1 cellular context compared by ENCODE assay signal in genomic region chr19:1825909-1826556, GRCh38.
TF ChIP-seq lines count a peak whose summit lies in the region.

No MANE protein-coding gene starts in this region.

TF ChIP-seq in K562, 482 proteins besides CTCF, POLR2A, EP300 and RAD21 (continues in another document):
- no peak for TF ChIP-seq EWSR1 (IDR thresholded peaks at IDR 0.05; ENCODE audit: borderline replicate concordance, low read depth, partially characterized antibody)
- TF ChIP-seq ZBTB9 (CRISPR knock-in tag; IDR thresholded peaks at IDR 0.05): no peak
- no peak for TF ChIP-seq MCM3 (IDR thresholded peaks at IDR 0.05)
- 0 out of 4 replicates have a peak, but pooled peaks of 1 of the 2 experiments have one; percentile 29 for TF ChIP-seq SIN3A (IDR thresholded peaks at IDR 0.05; ENCODE audit: borderline replicate concordance in 2 of 2, control insufficient read depth in 1 of 2, low read depth in 2 of 2, low read length in 2 of 2)
- TF ChIP-seq ZNF77 (CRISPR knock-in tag; IDR thresholded peaks at IDR 0.05): no peak
- TF ChIP-seq SMAD4 (CRISPR knock-in tag; conservative IDR thresholded peaks at IDR 0.05): no peak
- peak; percentile 4 for TF ChIP-seq CCNT2 (IDR thresholded peaks at IDR 0.05; ENCODE audit: borderline replicate concordance, extremely low read depth, insufficient read length, low read depth, low read length)
- TF ChIP-seq MTA2 (IDR thresholded peaks at IDR 0.05; ENCODE audit: low read depth): peak; percentile 59; the same call in 1 of the 2 replicates
- no peak for TF ChIP-seq MTA3 (IDR thresholded peaks at IDR 0.05; ENCODE audit: borderline replicate concordance)
- no peak for TF ChIP-seq FOXJ2 (tag; IDR thresholded peaks at IDR 0.05)
- TF ChIP-seq, protein P1, sequence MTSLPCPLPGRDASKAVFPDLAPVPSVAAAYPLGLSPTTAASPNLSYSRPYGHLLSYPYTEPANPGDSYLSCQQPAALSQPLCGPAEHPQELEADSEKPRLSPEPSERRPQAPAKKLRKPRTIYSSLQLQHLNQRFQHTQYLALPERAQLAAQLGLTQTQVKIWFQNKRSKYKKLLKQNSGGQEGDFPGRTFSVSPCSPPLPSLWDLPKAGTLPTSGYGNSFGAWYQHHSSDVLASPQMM (CRISPR knock-in tag; IDR thresholded peaks at IDR 0.05): no peak
- TF ChIP-seq ADNP (tag; IDR thresholded peaks at IDR 0.05): no peak
- no peak for TF ChIP-seq PCBP2 (IDR thresholded peaks at IDR 0.05; ENCODE audit: low read depth, low read length, poor library complexity, severe bottlenecking)
- no peak for TF ChIP-seq ZNF24 (IDR thresholded peaks at IDR 0.05)
- no peak for TF ChIP-seq SREBF1 (IDR thresholded peaks at IDR 0.05; ENCODE audit: borderline replicate concordance, low read depth, low read length)
- TF ChIP-seq CREBBP (IDR thresholded peaks at IDR 0.05; ENCODE audit: low read depth, low read length): no peak
- no peak for TF ChIP-seq FOSL1 (tag; conservative IDR thresholded peaks at IDR 0.05)
- TF ChIP-seq, protein P2, sequence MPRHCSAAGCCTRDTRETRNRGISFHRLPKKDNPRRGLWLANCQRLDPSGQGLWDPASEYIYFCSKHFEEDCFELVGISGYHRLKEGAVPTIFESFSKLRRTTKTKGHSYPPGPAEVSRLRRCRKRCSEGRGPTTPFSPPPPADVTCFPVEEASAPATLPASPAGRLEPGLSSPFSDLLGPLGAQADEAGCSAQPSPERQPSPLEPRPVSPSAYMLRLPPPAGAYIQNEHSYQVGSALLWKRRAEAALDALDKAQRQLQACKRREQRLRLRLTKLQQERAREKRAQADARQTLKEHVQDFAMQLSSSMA (CRISPR knock-in tag; IDR thresholded peaks at IDR 0.05): no peak
- TF ChIP-seq SNRNP70 (optimal IDR thresholded peaks at IDR 0.05; ENCODE audit: low read depth, low read length): no peak
- TF ChIP-seq CAMTA2 (CRISPR knock-in tag; conservative IDR thresholded peaks at IDR 0.05): no peak
- peak; percentile 70; the same call in 1 of the 2 replicates for TF ChIP-seq LCOR (CRISPR knock-in tag; IDR thresholded peaks at IDR 0.05)
- no peak for TF ChIP-seq ZNF324 (CRISPR knock-in tag; IDR thresholded peaks at IDR 0.05)
- TF ChIP-seq, protein P3, sequence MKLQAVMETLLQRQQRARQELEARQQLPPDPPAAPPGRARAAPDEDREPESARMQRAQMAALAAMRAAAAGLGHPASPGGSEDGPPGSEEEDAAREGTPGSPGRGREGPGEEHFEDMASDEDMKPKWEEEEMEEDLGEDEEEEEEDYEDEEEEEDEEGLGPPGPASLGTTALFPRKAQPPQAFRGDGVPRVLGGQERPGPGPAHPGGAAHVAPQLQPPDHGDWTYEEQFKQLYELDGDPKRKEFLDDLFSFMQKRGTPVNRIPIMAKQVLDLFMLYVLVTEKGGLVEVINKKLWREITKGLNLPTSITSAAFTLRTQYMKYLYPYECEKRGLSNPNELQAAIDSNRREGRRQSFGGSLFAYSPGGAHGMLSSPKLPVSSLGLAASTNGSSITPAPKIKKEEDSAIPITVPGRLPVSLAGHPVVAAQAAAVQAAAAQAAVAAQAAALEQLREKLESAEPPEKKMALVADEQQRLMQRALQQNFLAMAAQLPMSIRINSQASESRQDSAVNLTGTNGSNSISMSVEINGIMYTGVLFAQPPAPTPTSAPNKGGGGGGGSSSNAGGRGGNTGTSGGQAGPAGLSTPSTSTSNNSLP (IDR thresholded peaks at IDR 0.05; ENCODE audit: borderline replicate concordance, low read depth, low read length): no peak
- no peak for TF ChIP-seq ZKSCAN3 (CRISPR knock-in tag; IDR thresholded peaks at IDR 0.05)
- no peak for TF ChIP-seq SLC30A9 (CRISPR knock-in tag; IDR thresholded peaks at IDR 0.05)
- no peak for TF ChIP-seq SMARCB1 (IDR thresholded peaks at IDR 0.05; ENCODE audit: insufficient read length, low read depth)
- no peak for TF ChIP-seq RBM34 (IDR thresholded peaks at IDR 0.05; ENCODE audit: borderline replicate concordance, insufficient read depth, low read length)
- no peak for TF ChIP-seq ILK (tag; IDR thresholded peaks at IDR 0.05; ENCODE audit: borderline replicate concordance, low read depth)
- no peak for TF ChIP-seq PHB2 (IDR thresholded peaks at IDR 0.05; ENCODE audit: low read depth)
- 0 out of 4 replicates have a peak, but pooled peaks of 1 of the 2 experiments have one; percentile 16 for TF ChIP-seq RCOR1 (IDR thresholded peaks at IDR 0.05; ENCODE audit: borderline replicate concordance in 1 of 2, low read depth in 2 of 2, low read length in 2 of 2)
- TF ChIP-seq POLR2AphosphoS5 (IDR thresholded peaks at IDR 0.05; ENCODE audit: control insufficient read depth, insufficient read depth, low read depth, low read length): no peak; the same call in 1 of the 2 replicates
- peak; percentile 52 for TF ChIP-seq DPF2 (IDR thresholded peaks at IDR 0.05)
- TF ChIP-seq PPARD (CRISPR knock-in tag; IDR thresholded peaks at IDR 0.05): no peak
- no peak for TF ChIP-seq DDX20 (tag; IDR thresholded peaks at IDR 0.05; ENCODE audit: low read depth)
- TF ChIP-seq POLR2AphosphoS2 (IDR thresholded peaks at IDR 0.05; ENCODE audit: low read length): no peak
- TF ChIP-seq ZNF592 (IDR thresholded peaks at IDR 0.05): peak; percentile 53; the same call in 1 of the 2 replicates
- TF ChIP-seq E2F4 (CRISPR knock-in tag; IDR thresholded peaks at IDR 0.05; ENCODE audit: low read depth): no peak
- no peak for TF ChIP-seq ASH1L (IDR thresholded peaks at IDR 0.05; ENCODE audit: borderline replicate concordance, low read depth, partially characterized antibody)
- TF ChIP-seq MTF1 (CRISPR knock-in tag; IDR thresholded peaks at IDR 0.05; ENCODE audit: borderline replicate concordance): no peak
- no peak for TF ChIP-seq PHF21A (IDR thresholded peaks at IDR 0.05; ENCODE audit: borderline replicate concordance, low read depth)
- TF ChIP-seq ZBTB17 (CRISPR knock-in tag; IDR thresholded peaks at IDR 0.05): 0 out of 2 replicates have a peak, but pooled peaks have one; percentile 40
- TF ChIP-seq, protein P4, sequence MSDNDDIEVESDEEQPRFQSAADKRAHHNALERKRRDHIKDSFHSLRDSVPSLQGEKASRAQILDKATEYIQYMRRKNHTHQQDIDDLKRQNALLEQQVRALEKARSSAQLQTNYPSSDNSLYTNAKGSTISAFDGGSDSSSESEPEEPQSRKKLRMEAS (CRISPR knock-in tag; IDR thresholded peaks at IDR 0.05): 0 out of 2 replicates have a peak, but pooled peaks have one; percentile 2
- TF ChIP-seq ZBTB8A (IDR thresholded peaks at IDR 0.05; ENCODE audit: partially characterized antibody): no peak
- no peak for TF ChIP-seq NELFE (IDR thresholded peaks at IDR 0.05; ENCODE audit: insufficient read depth, insufficient read length)
- no peak for TF ChIP-seq PTRF (tag; IDR thresholded peaks at IDR 0.05)
- no peak for TF ChIP-seq KLF13 (tag; IDR thresholded peaks at IDR 0.05; ENCODE audit: borderline replicate concordance, low read depth)
- TF ChIP-seq CBX8 (IDR thresholded peaks at IDR 0.05; ENCODE audit: borderline replicate concordance, extremely low read depth, low read depth, low read length, poor library complexity, severe bottlenecking): no peak
- no peak; the same call in 1 of the 2 replicates for TF ChIP-seq ELF4 (CRISPR knock-in tag; IDR thresholded peaks at IDR 0.05)
- no peak for TF ChIP-seq ZNF699 (CRISPR knock-in tag; IDR thresholded peaks at IDR 0.05; ENCODE audit: insufficient replicate concordance)
- TF ChIP-seq ZBTB5 (IDR thresholded peaks at IDR 0.05): peak; percentile 59; the same call in 1 of the 2 replicates
- TF ChIP-seq MECOM (CRISPR knock-in tag; IDR thresholded peaks at IDR 0.05): no peak
- no peak for TF ChIP-seq YBX1 (IDR thresholded peaks at IDR 0.05)
- no peak for TF ChIP-seq SIX5 (IDR thresholded peaks at IDR 0.05; ENCODE audit: borderline replicate concordance in 1 of 2, insufficient read depth in 1 of 2, low read depth in 1 of 2, low read length in 2 of 2)
- TF ChIP-seq HOXB6 (CRISPR knock-in tag; IDR thresholded peaks at IDR 0.05; ENCODE audit: borderline replicate concordance): no peak
- TF ChIP-seq KDM5B (IDR thresholded peaks at IDR 0.05; ENCODE audit: insufficient replicate concordance, low read depth, low read length): no peak
- peak; percentile 88 for TF ChIP-seq LARP7 (IDR thresholded peaks at IDR 0.05)
- TF ChIP-seq PREB (CRISPR knock-in tag; IDR thresholded peaks at IDR 0.05): no peak
- no peak for TF ChIP-seq FUS (optimal IDR thresholded peaks at IDR 0.05; ENCODE audit: low read depth, low read length)
- TF ChIP-seq TCF7L2 (IDR thresholded peaks at IDR 0.05; ENCODE audit: low read depth, low read length): no peak
- no peak for TF ChIP-seq ELF2 (CRISPR knock-in tag; IDR thresholded peaks at IDR 0.05)
- TF ChIP-seq KDM2B (CRISPR knock-in tag; IDR thresholded peaks at IDR 0.05): no peak
- TF ChIP-seq THRA (IDR thresholded peaks at IDR 0.05): no peak
